In the genomic region with DNA sequence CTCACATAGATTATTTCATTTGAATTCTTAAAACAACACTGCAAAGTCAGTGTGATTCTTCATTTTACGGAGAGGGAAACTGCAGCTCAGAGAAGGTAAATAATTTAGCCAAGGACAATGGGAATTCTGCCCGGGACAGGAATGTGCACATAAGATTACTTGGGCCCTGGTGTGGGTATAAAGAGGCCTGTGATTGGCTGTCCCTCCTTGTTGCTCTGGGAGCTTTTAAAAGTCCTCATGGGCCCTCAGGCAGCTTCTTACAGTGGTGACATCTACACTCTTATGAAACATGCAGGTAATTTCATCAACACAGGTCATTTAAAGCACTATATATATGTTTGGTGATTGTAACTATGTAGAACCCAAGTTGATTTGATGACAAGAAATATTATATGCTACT, we compare ENCODE assay signal across 2 cellular contexts.
TF ChIP-seq lines count a peak whose summit lies in the region.

No MANE protein-coding gene starts in this region.

TF ChIP-seq in A549, 52 proteins besides CTCF, POLR2A, EP300 and RAD21:
- TF ChIP-seq, protein P1, sequence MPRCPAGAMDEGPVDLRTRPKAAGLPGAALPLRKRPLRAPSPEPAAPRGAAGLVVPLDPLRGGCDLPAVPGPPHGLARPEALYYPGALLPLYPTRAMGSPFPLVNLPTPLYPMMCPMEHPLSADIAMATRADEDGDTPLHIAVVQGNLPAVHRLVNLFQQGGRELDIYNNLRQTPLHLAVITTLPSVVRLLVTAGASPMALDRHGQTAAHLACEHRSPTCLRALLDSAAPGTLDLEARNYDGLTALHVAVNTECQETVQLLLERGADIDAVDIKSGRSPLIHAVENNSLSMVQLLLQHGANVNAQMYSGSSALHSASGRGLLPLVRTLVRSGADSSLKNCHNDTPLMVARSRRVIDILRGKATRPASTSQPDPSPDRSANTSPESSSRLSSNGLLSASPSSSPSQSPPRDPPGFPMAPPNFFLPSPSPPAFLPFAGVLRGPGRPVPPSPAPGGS (IDR thresholded peaks at IDR 0.05) = no peak
- TF ChIP-seq CEBPB (IDR thresholded peaks at IDR 0.05) = no peak
- no peak for TF ChIP-seq KDM5A (IDR thresholded peaks at IDR 0.05)
- no peak for TF ChIP-seq GATA3 (IDR thresholded peaks at IDR 0.05; ENCODE audit: borderline replicate concordance)

TF ChIP-seq in GM23338, 12 proteins besides CTCF, POLR2A, EP300 and RAD21 (continued from another document):
- TF ChIP-seq, protein P2, sequence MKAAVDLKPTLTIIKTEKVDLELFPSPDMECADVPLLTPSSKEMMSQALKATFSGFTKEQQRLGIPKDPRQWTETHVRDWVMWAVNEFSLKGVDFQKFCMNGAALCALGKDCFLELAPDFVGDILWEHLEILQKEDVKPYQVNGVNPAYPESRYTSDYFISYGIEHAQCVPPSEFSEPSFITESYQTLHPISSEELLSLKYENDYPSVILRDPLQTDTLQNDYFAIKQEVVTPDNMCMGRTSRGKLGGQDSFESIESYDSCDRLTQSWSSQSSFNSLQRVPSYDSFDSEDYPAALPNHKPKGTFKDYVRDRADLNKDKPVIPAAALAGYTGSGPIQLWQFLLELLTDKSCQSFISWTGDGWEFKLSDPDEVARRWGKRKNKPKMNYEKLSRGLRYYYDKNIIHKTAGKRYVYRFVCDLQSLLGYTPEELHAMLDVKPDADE (IDR thresholded peaks at IDR 0.05) = no peak
- no peak for TF ChIP-seq CREB1 (CRISPR knock-in tag; IDR thresholded peaks at IDR 0.05; ENCODE audit: low read depth)
- TF ChIP-seq, protein P3, sequence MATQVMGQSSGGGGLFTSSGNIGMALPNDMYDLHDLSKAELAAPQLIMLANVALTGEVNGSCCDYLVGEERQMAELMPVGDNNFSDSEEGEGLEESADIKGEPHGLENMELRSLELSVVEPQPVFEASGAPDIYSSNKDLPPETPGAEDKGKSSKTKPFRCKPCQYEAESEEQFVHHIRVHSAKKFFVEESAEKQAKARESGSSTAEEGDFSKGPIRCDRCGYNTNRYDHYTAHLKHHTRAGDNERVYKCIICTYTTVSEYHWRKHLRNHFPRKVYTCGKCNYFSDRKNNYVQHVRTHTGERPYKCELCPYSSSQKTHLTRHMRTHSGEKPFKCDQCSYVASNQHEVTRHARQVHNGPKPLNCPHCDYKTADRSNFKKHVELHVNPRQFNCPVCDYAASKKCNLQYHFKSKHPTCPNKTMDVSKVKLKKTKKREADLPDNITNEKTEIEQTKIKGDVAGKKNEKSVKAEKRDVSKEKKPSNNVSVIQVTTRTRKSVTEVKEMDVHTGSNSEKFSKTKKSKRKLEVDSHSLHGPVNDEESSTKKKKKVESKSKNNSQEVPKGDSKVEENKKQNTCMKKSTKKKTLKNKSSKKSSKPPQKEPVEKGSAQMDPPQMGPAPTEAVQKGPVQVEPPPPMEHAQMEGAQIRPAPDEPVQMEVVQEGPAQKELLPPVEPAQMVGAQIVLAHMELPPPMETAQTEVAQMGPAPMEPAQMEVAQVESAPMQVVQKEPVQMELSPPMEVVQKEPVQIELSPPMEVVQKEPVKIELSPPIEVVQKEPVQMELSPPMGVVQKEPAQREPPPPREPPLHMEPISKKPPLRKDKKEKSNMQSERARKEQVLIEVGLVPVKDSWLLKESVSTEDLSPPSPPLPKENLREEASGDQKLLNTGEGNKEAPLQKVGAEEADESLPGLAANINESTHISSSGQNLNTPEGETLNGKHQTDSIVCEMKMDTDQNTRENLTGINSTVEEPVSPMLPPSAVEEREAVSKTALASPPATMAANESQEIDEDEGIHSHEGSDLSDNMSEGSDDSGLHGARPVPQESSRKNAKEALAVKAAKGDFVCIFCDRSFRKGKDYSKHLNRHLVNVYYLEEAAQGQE (IDR thresholded peaks at IDR 0.05; ENCODE audit: unreplicated experiment) = no peak
- TF ChIP-seq STAT1 (IDR thresholded peaks at IDR 0.05; ENCODE audit: unreplicated experiment) = no peak
- TF ChIP-seq ZNF114 (CRISPR knock-in tag; IDR thresholded peaks at IDR 0.05) = no peak
- TF ChIP-seq EZH2phosphoT487 (IDR thresholded peaks at IDR 0.05; ENCODE audit: unreplicated experiment) = no peak
- TF ChIP-seq POLR2AphosphoS5 (IDR thresholded peaks at IDR 0.05; ENCODE audit: low read depth) = no peak
- TF ChIP-seq, protein P4, sequence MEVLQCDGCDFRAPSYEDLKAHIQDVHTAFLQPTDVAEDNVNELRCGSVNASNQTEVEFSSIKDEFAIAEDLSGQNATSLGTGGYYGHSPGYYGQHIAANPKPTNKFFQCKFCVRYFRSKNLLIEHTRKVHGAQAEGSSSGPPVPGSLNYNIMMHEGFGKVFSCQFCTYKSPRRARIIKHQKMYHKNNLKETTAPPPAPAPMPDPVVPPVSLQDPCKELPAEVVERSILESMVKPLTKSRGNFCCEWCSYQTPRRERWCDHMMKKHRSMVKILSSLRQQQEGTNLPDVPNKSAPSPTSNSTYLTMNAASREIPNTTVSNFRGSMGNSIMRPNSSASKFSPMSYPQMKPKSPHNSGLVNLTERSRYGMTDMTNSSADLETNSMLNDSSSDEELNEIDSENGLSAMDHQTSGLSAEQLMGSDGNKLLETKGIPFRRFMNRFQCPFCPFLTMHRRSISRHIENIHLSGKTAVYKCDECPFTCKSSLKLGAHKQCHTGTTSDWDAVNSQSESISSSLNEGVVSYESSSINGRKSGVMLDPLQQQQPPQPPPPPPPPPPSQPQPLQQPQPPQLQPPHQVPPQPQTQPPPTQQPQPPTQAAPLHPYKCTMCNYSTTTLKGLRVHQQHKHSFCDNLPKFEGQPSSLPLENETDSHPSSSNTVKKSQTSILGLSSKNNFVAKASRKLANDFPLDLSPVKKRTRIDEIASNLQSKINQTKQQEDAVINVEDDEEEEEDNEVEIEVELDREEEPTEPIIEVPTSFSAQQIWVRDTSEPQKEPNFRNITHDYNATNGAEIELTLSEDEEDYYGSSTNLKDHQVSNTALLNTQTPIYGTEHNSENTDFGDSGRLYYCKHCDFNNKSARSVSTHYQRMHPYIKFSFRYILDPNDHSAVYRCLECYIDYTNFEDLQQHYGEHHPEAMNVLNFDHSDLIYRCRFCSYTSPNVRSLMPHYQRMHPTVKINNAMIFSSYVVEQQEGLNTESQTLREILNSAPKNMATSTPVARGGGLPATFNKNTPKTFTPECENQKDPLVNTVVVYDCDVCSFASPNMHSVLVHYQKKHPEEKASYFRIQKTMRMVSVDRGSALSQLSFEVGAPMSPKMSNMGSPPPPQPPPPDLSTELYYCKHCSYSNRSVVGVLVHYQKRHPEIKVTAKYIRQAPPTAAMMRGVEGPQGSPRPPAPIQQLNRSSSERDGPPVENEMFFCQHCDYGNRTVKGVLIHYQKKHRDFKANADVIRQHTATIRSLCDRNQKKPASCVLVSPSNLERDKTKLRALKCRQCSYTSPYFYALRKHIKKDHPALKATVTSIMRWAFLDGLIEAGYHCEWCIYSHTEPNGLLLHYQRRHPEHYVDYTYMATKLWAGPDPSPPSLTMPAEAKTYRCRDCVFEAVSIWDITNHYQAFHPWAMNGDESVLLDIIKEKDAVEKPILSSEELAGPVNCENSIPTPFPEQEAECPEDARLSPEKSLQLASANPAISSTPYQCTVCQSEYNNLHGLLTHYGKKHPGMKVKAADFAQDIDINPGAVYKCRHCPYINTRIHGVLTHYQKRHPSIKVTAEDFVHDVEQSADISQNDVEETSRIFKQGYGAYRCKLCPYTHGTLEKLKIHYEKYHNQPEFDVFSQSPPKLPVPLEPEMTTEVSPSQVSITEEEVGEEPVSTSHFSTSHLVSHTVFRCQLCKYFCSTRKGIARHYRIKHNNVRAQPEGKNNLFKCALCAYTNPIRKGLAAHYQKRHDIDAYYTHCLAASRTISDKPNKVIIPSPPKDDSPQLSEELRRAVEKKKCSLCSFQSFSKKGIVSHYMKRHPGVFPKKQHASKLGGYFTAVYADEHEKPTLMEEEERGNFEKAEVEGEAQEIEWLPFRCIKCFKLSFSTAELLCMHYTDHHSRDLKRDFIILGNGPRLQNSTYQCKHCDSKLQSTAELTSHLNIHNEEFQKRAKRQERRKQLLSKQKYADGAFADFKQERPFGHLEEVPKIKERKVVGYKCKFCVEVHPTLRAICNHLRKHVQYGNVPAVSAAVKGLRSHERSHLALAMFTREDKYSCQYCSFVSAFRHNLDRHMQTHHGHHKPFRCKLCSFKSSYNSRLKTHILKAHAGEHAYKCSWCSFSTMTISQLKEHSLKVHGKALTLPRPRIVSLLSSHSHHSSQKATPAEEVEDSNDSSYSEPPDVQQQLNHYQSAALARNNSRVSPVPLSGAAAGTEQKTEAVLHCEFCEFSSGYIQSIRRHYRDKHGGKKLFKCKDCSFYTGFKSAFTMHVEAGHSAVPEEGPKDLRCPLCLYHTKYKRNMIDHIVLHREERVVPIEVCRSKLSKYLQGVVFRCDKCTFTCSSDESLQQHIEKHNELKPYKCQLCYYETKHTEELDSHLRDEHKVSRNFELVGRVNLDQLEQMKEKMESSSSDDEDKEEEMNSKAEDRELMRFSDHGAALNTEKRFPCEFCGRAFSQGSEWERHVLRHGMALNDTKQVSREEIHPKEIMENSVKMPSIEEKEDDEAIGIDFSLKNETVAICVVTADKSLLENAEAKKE (CRISPR knock-in tag; IDR thresholded peaks at IDR 0.05) = no peak
- TF ChIP-seq EZH2 (IDR thresholded peaks at IDR 0.05; ENCODE audit: low read depth, unreplicated experiment) = no peak
- TF ChIP-seq JUNB (IDR thresholded peaks at IDR 0.05; ENCODE audit: unreplicated experiment) = no peak
